ENCODE assay signal across 8 cellular contexts in genomic region chr14:65229431-65230286, GRCh38.
DNase-seq lines count a peak whose midpoint lies in the region; ATAC-seq and TF ChIP-seq lines count a peak whose summit lies in the region.

No MANE protein-coding gene starts in this region.

- H2AFZ ChIP-seq in OCI-LY3 (ENCODE audit: low read depth, low read length) (no peak overlapping the region), trophoblast cell (ENCODE audit: insufficient read depth, low read length, poor library complexity) (peak overlapping the region; percentile 68)

- DNase-seq in NCI-H2081 (lab: John Stamatoyannopoulos, UW) (peak; percentile 29 to 53), NCI-H2081 treated with DMSO at 0.1 percent for 48 hours (lab: John Stamatoyannopoulos, UW) (no peak), adipocyte (ENCODE audit: low read depth) (peak; percentile 66), heart right ventricle (peak; percentile 26 to 49), trophoblast cell (no peak)

- peaks cover 74% of the 10 kb centered on the region for H3K27me3 ChIP-seq in OCI-LY3 (ENCODE audit: low read depth, low read length)
- H3K27me3 ChIP-seq in adipocyte (replicated peaks; ENCODE audit: control insufficient read depth, insufficient read depth, low read length): no peaks in the 10 kb centered on the region
- no peaks in the 10 kb centered on the region for H3K27me3 ChIP-seq in heart right ventricle
- no peaks in the 10 kb centered on the region for H3K27me3 ChIP-seq in trophoblast cell (ENCODE audit: insufficient read depth, low read length)

- peak overlapping the region; percentile 14; the same call in 1 of the 2 replicates for H3K9ac ChIP-seq in OCI-LY3 (ENCODE audit: low read length)
- peak overlapping the region; percentile 85 for H3K9ac ChIP-seq in adipocyte (ENCODE audit: low read length)
- H3K9ac ChIP-seq in trophoblast cell (ENCODE audit: low read length): no peak overlapping the region

- H3K27ac ChIP-seq in OCI-LY3 (ENCODE audit: low read length): no peak overlapping the region
- peak overlapping the region; percentile 51 to 95 (median 86) for H3K27ac ChIP-seq in heart right ventricle
- H3K27ac ChIP-seq in trophoblast cell (ENCODE audit: low read depth, low read length): peak overlapping the region; percentile 98

- H3K36me3 ChIP-seq in OCI-LY3 (replicated peaks; ENCODE audit: low read depth, low read length) (no peaks in the 10 kb centered on the region), adipocyte (ENCODE audit: control insufficient read depth, insufficient read depth, low read length, severe bottlenecking) (no peaks in the 10 kb centered on the region), heart right ventricle (no peaks in the 10 kb centered on the region), trophoblast cell (ENCODE audit: control insufficient read depth in 1 of 2, insufficient read depth in 2 of 2, low read length in 2 of 2) (no peaks in the 10 kb centered on the region)

- peak overlapping the region; percentile 83 for H3K4ac ChIP-seq in trophoblast cell (ENCODE audit: low read depth, low read length)

- peak overlapping the region; percentile 80 for H3K4me2 ChIP-seq in OCI-LY3 (ENCODE audit: low read length)
- H3K4me2 ChIP-seq in trophoblast cell (ENCODE audit: low read length): peak overlapping the region; percentile 28

- peak overlapping the region; percentile 99 for H4K91ac ChIP-seq in trophoblast cell (ENCODE audit: low read depth, low read length)

- no peaks in the 10 kb centered on the region for H3K9me3 ChIP-seq in OCI-LY3 (ENCODE audit: insufficient read depth, low read length)
- no peaks in the 10 kb centered on the region for H3K9me3 ChIP-seq in adipocyte (ENCODE audit: control insufficient read depth, low read length)
- no peaks in the 10 kb centered on the region for H3K9me3 ChIP-seq in heart right ventricle
- no peaks in the 10 kb centered on the region for H3K9me3 ChIP-seq in trophoblast cell (ENCODE audit: insufficient read depth, low read depth, low read length)

- ATAC-seq in heart right ventricle (peak; percentile 49 to 84 (median 72)), HG03460 (IDR thresholded peaks at IDR 0.05; ENCODE audit: unreplicated experiment) (no peak), HG02763 (IDR thresholded peaks at IDR 0.05; ENCODE audit: unreplicated experiment) (no peak)

- 18 to 20% methylated on average over 20 of the region's 20 CpGs for WGBS in heart right ventricle, 2 donors
- no CpG with 5 or more reads among the region's 20 CpGs for WGBS in trophoblast cell (ENCODE audit: extremely low coverage, insufficient coverage, insufficient read length)

- H2BK5ac ChIP-seq in trophoblast cell (ENCODE audit: low read depth, low read length, poor library complexity): peak overlapping the region; percentile 98

- intact Hi-C loops in heart right ventricle (cut with DNase I): loop anchor here in 4 of 10 donors (5.0 to 10.0 kb wide), 5 partner anchors 105 to 595 kb away; partner anchors contain the start of gene FUT8 (in 3 of the 4)

- peak overlapping the region; percentile 97 for H2BK12ac ChIP-seq in trophoblast cell (ENCODE audit: low read length)

- H3K14ac ChIP-seq in trophoblast cell (ENCODE audit: low read length): peak overlapping the region; percentile 93

- peak overlapping the region; percentile 71 for H4K12ac ChIP-seq in trophoblast cell (ENCODE audit: low read depth, low read length)

- H3K4me1 ChIP-seq in OCI-LY3 (ENCODE audit: low read length) (peaks cover 28% of the 10 kb centered on the region), adipocyte (ENCODE audit: control insufficient read depth, insufficient read depth, low read length) (peaks cover 36% of the 10 kb centered on the region), heart right ventricle (peaks cover 0 to 49% (median 11%) of the 10 kb centered on the region in 9 donors), trophoblast cell (ENCODE audit: control insufficient read depth in 1 of 2, insufficient read depth in 2 of 2, low read length in 2 of 2) (peaks cover 32 to 40% of the 10 kb centered on the region in 2 experiments)

- peak overlapping the region; percentile 72 for H4K8ac ChIP-seq in trophoblast cell (ENCODE audit: low read depth, low read length)

- H3K23ac ChIP-seq in trophoblast cell (ENCODE audit: low read length): no peak overlapping the region

- H3K79me1 ChIP-seq in trophoblast cell (ENCODE audit: low read length): peaks cover 51% of the 10 kb centered on the region

- H2AK5ac ChIP-seq in trophoblast cell (ENCODE audit: low read length): peak overlapping the region; percentile 87

- H3K79me2 ChIP-seq in OCI-LY3 (ENCODE audit: low read length): no peaks in the 10 kb centered on the region
- peaks cover 11% of the 10 kb centered on the region for H3K79me2 ChIP-seq in trophoblast cell (ENCODE audit: control insufficient read depth, insufficient read depth, low read length, poor library complexity)

- TF ChIP-seq CTCF in OCI-LY3 (IDR thresholded peaks at IDR 0.05; ENCODE audit: low read depth, low read length): no peak
- TF ChIP-seq CTCF in heart right ventricle (IDR thresholded peaks at IDR 0.05): no peak

- H3K18ac ChIP-seq in trophoblast cell (ENCODE audit: low read length): peak overlapping the region; percentile 96

- H3K4me3 ChIP-seq in OCI-LY3 (ENCODE audit: low read length) (peak overlapping the region; percentile 66), adipocyte (ENCODE audit: low read length) (peak overlapping the region; percentile 69), heart right ventricle (peak overlapping the region in 9 of 10 donors; percentile 11 to 52 (median 45)), trophoblast cell (ENCODE audit: low read depth, low read length) (no peak overlapping the region)

- peaks cover 45% of the 10 kb centered on the region for H4K20me1 ChIP-seq in OCI-LY3 (ENCODE audit: insufficient read depth, low read length)

- peak overlapping the region; percentile 98 for H2BK120ac ChIP-seq in trophoblast cell (ENCODE audit: insufficient read depth, low read length, poor library complexity)

Comparison
In these comparisons a context has a peak if more than half of its experiments do, and no peak if none do; other contexts are left out.
1. DNase-seq: peak in NCI-H2081 (2 of 2), adipocyte (single experiment) and heart right ventricle (2 of 2); none in NCI-H2081 treated with DMSO at 0.1 percent for 48 hours (single experiment) and trophoblast cell (0 of 2).
2. ATAC-seq: peak in heart right ventricle (8 of 8); none in HG03460 (single experiment) and HG02763 (single experiment).